In the genomic region with DNA sequence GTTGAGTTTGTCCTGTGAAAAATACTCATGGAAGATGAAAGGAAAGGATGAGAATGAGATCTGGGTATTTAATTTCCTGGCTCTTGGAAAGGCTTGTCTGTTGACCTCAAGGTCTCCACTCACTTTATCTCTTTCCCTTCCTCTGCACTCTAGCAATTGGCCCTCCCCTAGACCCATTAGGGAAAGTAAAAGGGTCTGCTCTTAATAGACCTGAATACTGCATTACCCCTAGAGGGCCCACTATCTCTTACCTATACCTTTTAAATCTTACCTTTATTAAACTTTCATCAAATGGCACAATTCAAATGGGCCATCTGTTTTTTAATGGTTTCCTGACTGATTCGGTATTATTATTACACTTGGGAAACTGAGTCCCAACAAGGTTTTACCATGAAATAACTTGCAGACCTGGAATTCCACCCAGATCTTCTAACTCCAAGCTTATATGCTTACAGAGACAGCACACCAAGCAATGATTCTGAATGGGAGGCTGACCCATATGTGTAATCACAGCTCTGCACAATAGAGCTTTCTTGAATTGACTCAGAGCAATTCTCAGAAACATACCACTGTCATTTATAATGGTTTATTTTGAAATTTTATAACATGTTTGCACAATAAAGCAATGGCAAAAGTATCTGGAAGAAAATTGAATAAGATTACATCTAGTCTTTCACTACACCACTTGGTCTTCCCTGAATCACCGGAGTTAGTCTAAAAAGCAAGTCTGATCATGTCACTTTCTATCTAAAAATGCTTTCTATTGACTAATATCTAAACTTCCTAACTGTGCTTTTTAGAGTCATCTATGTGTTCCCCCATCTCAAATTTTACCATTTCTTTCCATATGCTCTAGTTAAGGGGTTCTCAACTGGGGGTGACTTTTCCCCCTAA, we compare ENCODE assay signal across 16 cellular contexts.
"Had no signal": no experiment of that assay in that cellular context is flagged by ENCODE, and none has a peak within 500 bp of the region (broad histone marks: within the 10 kb centered on the region; RNA-seq: fewer than 3 reads in every experiment).

No MANE protein-coding gene starts in this region.

- H3K4me1 Mint-ChIP-seq: activated CD4-positive, alpha-beta T cell treated with anti-CD3 and anti-CD28 coated beads for 36 hours; mesothelial cell of epicardium; stimulated activated naive B cell treated with anti-CD40 and anti-IgM and Interleukin-4, amounts not matched to agents 10 μg/mL and 1 μg/mL and 100 μg/mL, for 72 hours had no signal

- ATAC-seq: activated CD4-positive, alpha-beta T cell treated with anti-CD3 and anti-CD28 coated beads for 36 hours; activated naive CD4-positive, alpha-beta T cell treated with anti-CD3 and anti-CD28 coated beads, Interleukin-2, amount 50 U/mL, for 72 hours; gastrocnemius medialis; lower lobe of right lung; natural killer cell treated with Interleukin-12 subunit alpha and Interleukin-12 subunit beta and Interleukin-15 and Interleukin-18, amount 100 ng/mL, for 72 hours; stimulated activated naive B cell treated with anti-CD40 and anti-IgM and Interleukin-4, amounts not matched to agents 10 μg/mL and 1 μg/mL and 100 μg/mL, for 72 hours; upper lobe of right lung had no signal

- H3K4me3 ChIP-seq: gastrocnemius medialis, lower lobe of right lung, sigmoid colon, spleen, upper lobe of right lung had no signal

- H3K9me3 Mint-ChIP-seq: activated T-helper 1 cell treated with anti-CD3 and anti-CD28 coated beads, Interleukin-12 subunit alpha, Interleukin-12 subunit beta, Interleukin-2, Interleukin-4 antibody, amounts not matched to agents 30 ng/mL and 10 ng/mL and 1 ng/mL, durations not matched to agents 14 hours and 24 hours and 36 hours; mesothelial cell of epicardium; stimulated activated naive B cell treated with anti-CD40 and anti-IgM and Interleukin-4, amounts not matched to agents 10 μg/mL and 1 μg/mL and 100 μg/mL, for 72 hours had no signal

- H3K4me1 ChIP-seq: gastrocnemius medialis, lower lobe of right lung, spleen, upper lobe of right lung had no signal

- H3K27me3 Mint-ChIP-seq: activated CD4-positive, alpha-beta T cell treated with anti-CD3 and anti-CD28 coated beads for 36 hours; natural killer cell treated with Interleukin-12 subunit alpha and Interleukin-12 subunit beta and Interleukin-15 and Interleukin-18, amount 100 ng/mL, for 72 hours; stimulated activated naive B cell treated with anti-CD40 and anti-IgM and Interleukin-4, amounts not matched to agents 10 μg/mL and 1 μg/mL and 100 μg/mL, for 72 hours had no signal

- H3K4me3 Mint-ChIP-seq: activated CD4-positive, alpha-beta T cell treated with anti-CD3 and anti-CD28 coated beads for 36 hours; activated T-helper 1 cell treated with anti-CD3 and anti-CD28 coated beads, Interleukin-12 subunit alpha, Interleukin-12 subunit beta, Interleukin-2, Interleukin-4 antibody, amounts not matched to agents 30 ng/mL and 10 ng/mL and 1 ng/mL, durations not matched to agents 14 hours and 24 hours and 36 hours; mesothelial cell of epicardium; natural killer cell treated with Interleukin-12 subunit alpha and Interleukin-12 subunit beta and Interleukin-15 and Interleukin-18, amount 100 ng/mL, for 72 hours; stimulated activated naive B cell treated with anti-CD40 and anti-IgM and Interleukin-4, amounts not matched to agents 10 μg/mL and 1 μg/mL and 100 μg/mL, for 72 hours had no signal

- H3K9me3 ChIP-seq: gastrocnemius medialis, lower lobe of right lung, sigmoid colon, spleen, upper lobe of right lung had no signal

- H3K27ac ChIP-seq: gastrocnemius medialis, lower lobe of right lung, sigmoid colon, spleen, upper lobe of right lung had no signal

- H3K36me3 Mint-ChIP-seq: activated naive CD4-positive, alpha-beta T cell treated with anti-CD3 and anti-CD28 coated beads, Interleukin-2, amount 50 U/mL, for 72 hours; mesothelial cell of epicardium; natural killer cell treated with Interleukin-12 subunit alpha and Interleukin-12 subunit beta and Interleukin-15 and Interleukin-18, amount 100 ng/mL, for 72 hours; stimulated activated naive B cell treated with anti-CD40 and anti-IgM and Interleukin-4, amounts not matched to agents 10 μg/mL and 1 μg/mL and 100 μg/mL, for 72 hours had no signal

- H3K27ac Mint-ChIP-seq: activated CD4-positive, alpha-beta T cell treated with anti-CD3 and anti-CD28 coated beads for 36 hours; activated naive CD4-positive, alpha-beta T cell treated with anti-CD3 and anti-CD28 coated beads, Interleukin-2, amount 50 U/mL, for 72 hours; activated T-helper 1 cell treated with anti-CD3 and anti-CD28 coated beads, Interleukin-12 subunit alpha, Interleukin-12 subunit beta, Interleukin-2, Interleukin-4 antibody, amounts not matched to agents 30 ng/mL and 10 ng/mL and 1 ng/mL, durations not matched to agents 14 hours and 24 hours and 36 hours; mesothelial cell of epicardium; natural killer cell treated with Interleukin-12 subunit alpha and Interleukin-12 subunit beta and Interleukin-15 and Interleukin-18, amount 100 ng/mL, for 72 hours; stimulated activated naive B cell treated with anti-CD40 and anti-IgM and Interleukin-4, amounts not matched to agents 10 μg/mL and 1 μg/mL and 100 μg/mL, for 72 hours had no signal

- DNase-seq: activated CD4-positive, alpha-beta T cell treated with anti-CD3 and anti-CD28 coated beads for 36 hours; activated CD4-positive, alpha-beta T cell treated with anti-CD3 and anti-CD28 coated beads, Interleukin-2, amount 50 U/mL, for 48 hours; activated gamma-delta T cell treated with Interleukin-2 at 50 U/mL for 16 hours; dermis blood vessel endothelial cell; effector memory CD4-positive, alpha-beta T cell; gastrocnemius medialis; head of caudate nucleus; lower lobe of right lung; sigmoid colon; spleen; stimulated activated naive B cell treated with anti-CD40 and anti-IgM and Interleukin-4, amounts not matched to agents 10 μg/mL and 1 μg/mL and 100 μg/mL, for 72 hours; upper lobe of right lung had no signal

- H3K27me3 ChIP-seq: gastrocnemius medialis, sigmoid colon, spleen, upper lobe of right lung had no signal
